ENCODE assay signal across 1 cellular context in the genomic region with DNA sequence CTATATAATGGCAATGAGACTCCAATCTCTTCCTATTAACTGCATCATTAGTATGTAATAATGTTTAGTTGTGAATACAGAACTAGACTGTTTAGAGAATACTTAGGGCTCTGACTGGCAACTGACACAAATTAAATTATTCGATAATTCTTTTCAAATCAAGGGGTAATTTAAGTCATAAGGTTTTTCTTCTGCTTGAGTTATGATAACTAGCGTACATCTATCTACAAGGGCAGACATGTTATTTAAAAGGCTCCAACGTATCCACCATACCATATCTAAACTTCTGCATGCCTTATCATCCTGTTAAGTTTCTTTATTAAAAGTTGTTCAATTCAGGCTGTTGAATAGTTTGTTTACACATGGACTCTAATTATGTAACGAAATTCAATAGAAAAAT.
TF ChIP-seq lines count a peak whose summit lies in the region.

No MANE protein-coding gene starts in this region.

TF ChIP-seq in SK-N-SH, 30 proteins besides CTCF, POLR2A, EP300 and RAD21:
- no peak for TF ChIP-seq RFX5 (IDR thresholded peaks at IDR 0.05; ENCODE audit: low read length)
- 0 out of 2 replicates have a peak, but pooled peaks have one; percentile 3 for TF ChIP-seq SMC3 (IDR thresholded peaks at IDR 0.05; ENCODE audit: low read depth, low read length)
